Comparison of ENCODE assay signal across 13 cellular contexts in genomic region chr14:34911209-34912150, GRCh38. TPM values are rescaled to one million over a fixed set of nuclear protein-coding genes. Genes with fewer than 3 reads are reported as not detected.
DNase-seq lines count a peak whose midpoint lies in the region; FAIRE-seq and TF ChIP-seq lines count a peak whose summit lies in the region.
"Had no signal": no experiment of that assay in that cellular context is flagged by ENCODE, and none has a peak within 500 bp of the region (broad histone marks: within the 10 kb centered on the region; RNA-seq: fewer than 3 reads in every experiment).

No MANE protein-coding gene starts in this region.

- H3K4me1 ChIP-seq in OCI-LY7 (ENCODE audit: insufficient read depth, low read length, poor library complexity, severe bottlenecking), result peaks cover 19% of the 10 kb centered on the region
- peaks cover 2% of the 10 kb centered on the region for H3K4me1 ChIP-seq in endothelial cell of umbilical vein (ENCODE audit: control insufficient read depth, extremely low read depth, insufficient read depth, low read length)
- H3K4me1 ChIP-seq: left lung had no signal

- H3K36me3 ChIP-seq in OCI-LY7 (ENCODE audit: insufficient read depth, low read length) (no peaks in the 10 kb centered on the region), endothelial cell of umbilical vein (ENCODE audit: control insufficient read depth in 2 of 2, extremely low read depth in 1 of 2, insufficient read depth in 2 of 2, low read length in 2 of 2) (no peaks in the 10 kb centered on the region)
- H3K36me3 ChIP-seq: heart right ventricle, left lung had no signal

- H3K79me2 ChIP-seq in OCI-LY7 (ENCODE audit: insufficient read depth, low read depth, low read length) (no peaks in the 10 kb centered on the region), endothelial cell of umbilical vein (ENCODE audit: control insufficient read depth, insufficient read depth, low read length) (no peaks in the 10 kb centered on the region)

- H3K9me3 ChIP-seq in OCI-LY7 (ENCODE audit: low read length), result no peaks in the 10 kb centered on the region
- no peaks in the 10 kb centered on the region for H3K9me3 ChIP-seq in endothelial cell of umbilical vein (replicated peaks; ENCODE audit: control insufficient read depth, insufficient read depth, low read length)
- H3K9me3 ChIP-seq: heart right ventricle, left lung had no signal

- H4K20me1 ChIP-seq in OCI-LY7 (ENCODE audit: insufficient read depth, low read length) (no peaks in the 10 kb centered on the region), endothelial cell of umbilical vein (replicated peaks; ENCODE audit: control insufficient read depth, extremely low read depth, insufficient read depth, low read length) (no peaks in the 10 kb centered on the region)

- POLR2A ChIA-PET in OCI-LY7 (lab: Charles Lee) (interaction anchor here (0.6 to 1.2 kb wide), 11 partner anchors 8 to 241 kb away, joined by 3 to 9 read pairs (median 3); no protein-coding TSS in a partner anchor), endothelial cell of umbilical vein (lab: Charles Lee) (no interaction called here)

- BruUV-seq in OCI-LY7 (replicated peaks; lab: Mats Ljungman, UMichigan) (no TSS peak), endothelial cell of umbilical vein (replicated peaks; lab: Mats Ljungman, UMichigan) (no TSS peak)

- no peaks in the 10 kb centered on the region for H3K9me1 ChIP-seq in endothelial cell of umbilical vein (replicated peaks; ENCODE audit: control insufficient read depth, extremely low read depth, insufficient read depth, low read length)

- TF ChIP-seq POLR2A in endothelial cell of umbilical vein (IDR thresholded peaks at IDR 0.05; ENCODE audit: low read depth, low read length), result no peak

- H3K27ac ChIP-seq in OCI-LY7 (ENCODE audit: low read depth, low read length, poor library complexity, severe bottlenecking), result no peak overlapping the region
- H3K27ac ChIP-seq in endothelial cell of umbilical vein (ENCODE audit: insufficient read depth, low read depth, low read length), result no peak overlapping the region
- H3K27ac ChIP-seq: heart right ventricle, left lung, skin epidermis had no signal

- H3K4me2 ChIP-seq in OCI-LY7 (ENCODE audit: low read length) (peak overlapping the region; percentile 43; the same call in 1 of the 2 replicates), endothelial cell of umbilical vein (ENCODE audit: insufficient read depth, low read length) (no peak overlapping the region)

- H3K27me3 ChIP-seq in endothelial cell of umbilical vein (ENCODE audit: control insufficient read depth in 2 of 2, insufficient read depth in 2 of 2, low read length in 2 of 2), result no peaks in the 10 kb centered on the region
- H3K27me3 ChIP-seq: heart right ventricle, left lung had no signal

- TF ChIP-seq CTCF in OCI-LY7 (conservative IDR thresholded peaks at IDR 0.05; ENCODE audit: low read length) (no peak), endothelial cell of umbilical vein (IDR thresholded peaks at IDR 0.05; ENCODE audit: extremely low read depth in 1 of 2, insufficient read depth in 1 of 2, low read depth in 1 of 2, low read length in 2 of 2) (no peak)

- no peak overlapping the region for H3K4me3 ChIP-seq in OCI-LY7 (ENCODE audit: low read depth, low read length, poor library complexity, severe bottlenecking)
- H3K4me3 ChIP-seq in endothelial cell of umbilical vein (replicated peaks in 1 of 3; ENCODE audit: insufficient read depth in 1 of 3, low read depth in 1 of 3, low read length in 3 of 3), result no peak overlapping the region
- no peak overlapping the region for H3K4me3 ChIP-seq in skeletal muscle cell (ENCODE audit: low read depth, low read length)
- H3K4me3 ChIP-seq: heart right ventricle, left lung, skin epidermis had no signal

- CTCF ChIA-PET in OCI-LY7 (lab: Charles Lee; ENCODE audit: unreplicated experiment), result no interaction called here
- CTCF ChIA-PET in endothelial cell of umbilical vein (lab: Charles Lee), result interaction anchor here (0.8 to 1.4 kb wide), 3 partner anchors 11 to 69 kb away, joined by 3 read pairs; no protein-coding TSS in a partner anchor

- intact Hi-C loops in OCI-LY7 (cut with micrococcal nuclease; ENCODE audit: unreplicated experiment) (loop anchor here (5.0 kb wide), 1 partner anchor 239 kb away; no protein-coding TSS in a partner anchor), endothelial cell of umbilical vein (cut with micrococcal nuclease) (no loop called here)

- H2AFZ ChIP-seq in OCI-LY7 (ENCODE audit: low read length) (peak overlapping the region; percentile 89; the same call in 1 of the 2 replicates), endothelial cell of umbilical vein (ENCODE audit: low read depth, low read length) (peak overlapping the region; percentile 44)

- H3K9me2 ChIP-seq in OCI-LY7 (ENCODE audit: insufficient read depth, low read length), result no peaks in the 10 kb centered on the region

- dilution Hi-C loops in endothelial cell of umbilical vein (cut with MboI; ENCODE audit: extremely low pct_ligation_motif_present, low sequenced_read_pairs), result no loop called here

- peak; percentile 10 for DNase-seq in GM04504 (ENCODE audit: low read depth)
- DNase-seq in OCI-LY7 (ENCODE audit: low spot score), result no peak
- DNase-seq in endothelial cell of umbilical vein (ENCODE audit: low read depth, low spot score), result peak; percentile 26
- DNase-seq in skeletal muscle cell (ENCODE audit: low read depth), result peak; percentile 4
- no peak for DNase-seq in NCI-H345 treated with DMSO at 0.1 percent for 48 hours (lab: John Stamatoyannopoulos, UW; ENCODE audit: unreplicated experiment)
- no peak for DNase-seq in stimulated activated naive CD4-positive, alpha-beta T cell (lab: John Stamatoyannopoulos, UW)
- no peak for DNase-seq in HT-29 (ENCODE audit: low spot score)
- DNase-seq: heart right ventricle, left lung, NCI-H1092, NCI-H446 had no signal

- H3K9ac ChIP-seq in endothelial cell of umbilical vein (replicated peaks; ENCODE audit: extremely low read depth, insufficient read depth, low read length), result no peak overlapping the region

- no peak for FAIRE-seq in endothelial cell of umbilical vein (lab: Jason Lieb, UNC)
- FAIRE-seq: endometrium had no signal

TF ChIP-seq in endothelial cell of umbilical vein, 7 proteins besides CTCF, POLR2A, EP300 and RAD21:
- TF ChIP-seq, protein P1, sequence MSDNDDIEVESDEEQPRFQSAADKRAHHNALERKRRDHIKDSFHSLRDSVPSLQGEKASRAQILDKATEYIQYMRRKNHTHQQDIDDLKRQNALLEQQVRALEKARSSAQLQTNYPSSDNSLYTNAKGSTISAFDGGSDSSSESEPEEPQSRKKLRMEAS (IDR thresholded peaks at IDR 0.05; ENCODE audit: insufficient read depth, insufficient read length), result no peak
- TF ChIP-seq POLR2AphosphoS5 (IDR thresholded peaks at IDR 0.05; ENCODE audit: insufficient read depth, low read depth, low read length) (no peak), JUN (IDR thresholded peaks at IDR 0.05; ENCODE audit: borderline replicate concordance, insufficient read depth, insufficient read length, low read depth) (no peak), FOS (IDR thresholded peaks at IDR 0.05; ENCODE audit: borderline replicate concordance, insufficient read depth, low read length) (no peak), GATA2 (IDR thresholded peaks at IDR 0.05; ENCODE audit: insufficient read depth, insufficient read length, low read depth, low read length) (no peak)

RNA-seq across cellular contexts. Expression of gene BAZ1A, which starts 36.3 kb away (rescaled TPM):
- total RNA-seq in OCI-LY7 (2014; rRNA removed; shearing (Covaris generic)), result 39.6 and 42.2 TPM in 2 replicates
- total RNA-seq in OCI-LY7 (2022) (58.6 and 58.7 TPM in 2 replicates), endothelial cell of umbilical vein (49.1 and 52.1 TPM in 2 replicates)
- polyA plus RNA-seq in endothelial cell of umbilical vein, result 11.8 and 15.2 TPM in 2 replicates
- polyA plus RNA-seq in endothelial cell of umbilical vein (2011; cell fraction: cytosol; rRNA removed), result 23.6 and 26.4 TPM in 2 replicates
- 62.9 and 64.4 TPM in 2 replicates for polyA plus RNA-seq in endothelial cell of umbilical vein (2011; cell fraction: nucleus; rRNA removed)
- polyA plus RNA-seq in endothelial cell of umbilical vein (2012), result 42.1 and 49.9 TPM in 2 replicates
- polyA minus RNA-seq in endothelial cell of umbilical vein, result 20.9 and 27.7 TPM in 2 replicates
- 20.0 TPM for polyA minus RNA-seq in endothelial cell of umbilical vein (2011; cell fraction: cytosol; rRNA and poly(A)+ RNA removed)
- 42.7 and 55.0 TPM in 2 replicates for polyA minus RNA-seq in endothelial cell of umbilical vein (2011; cell fraction: nucleus; rRNA and poly(A)+ RNA removed)
- total RNA-seq in HT-29 (2014; rRNA removed; shearing (Covaris generic)), result 9.4 and 14.9 TPM in 2 replicates

Comparison
In these comparisons a context has a peak if more than half of its experiments do, and no peak if none do; other contexts are left out.
1. DNase-seq: peak in GM04504 (single experiment), endothelial cell of umbilical vein (single experiment) and skeletal muscle cell (single experiment); none in OCI-LY7 (single experiment), NCI-H345 treated with DMSO at 0.1 percent for 48 hours (single experiment), stimulated activated naive CD4-positive, alpha-beta T cell (0 of 6) and HT-29 (single experiment).